1 cellular context compared by ENCODE assay signal in the genomic region with DNA sequence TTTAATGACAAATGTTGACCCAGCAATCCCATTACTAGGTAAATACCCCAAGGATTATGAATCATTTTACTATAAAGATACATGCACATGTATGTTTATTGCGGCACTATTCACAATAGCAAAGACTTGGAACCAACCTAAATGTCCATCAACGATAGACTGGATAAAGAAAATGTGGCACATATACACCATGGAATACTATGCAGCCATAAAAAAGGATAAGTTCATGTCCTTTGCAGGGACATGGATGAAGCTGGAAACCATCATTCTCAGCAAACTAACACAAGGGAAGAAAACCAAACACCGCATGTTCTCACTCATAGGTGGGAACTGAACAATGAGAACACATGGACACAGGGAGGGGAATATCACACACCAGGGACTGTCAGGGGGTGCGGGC. TPM values are rescaled to one million over a fixed set of nuclear protein-coding genes. Genes with fewer than 3 reads are reported as not detected.
"Had no signal": no experiment of that assay in that cellular context is flagged by ENCODE, and none has a peak within 500 bp of the region (broad histone marks: within the 10 kb centered on the region; RNA-seq: fewer than 3 reads in every experiment).

No MANE protein-coding gene starts in this region.

RNA-seq across cellular contexts. Expression of a gene that starts 38.6 kb away (rescaled TPM):
- total RNA-seq: G401 had no signal
